ENCODE assay signal across 1 cellular context in the genomic region with DNA sequence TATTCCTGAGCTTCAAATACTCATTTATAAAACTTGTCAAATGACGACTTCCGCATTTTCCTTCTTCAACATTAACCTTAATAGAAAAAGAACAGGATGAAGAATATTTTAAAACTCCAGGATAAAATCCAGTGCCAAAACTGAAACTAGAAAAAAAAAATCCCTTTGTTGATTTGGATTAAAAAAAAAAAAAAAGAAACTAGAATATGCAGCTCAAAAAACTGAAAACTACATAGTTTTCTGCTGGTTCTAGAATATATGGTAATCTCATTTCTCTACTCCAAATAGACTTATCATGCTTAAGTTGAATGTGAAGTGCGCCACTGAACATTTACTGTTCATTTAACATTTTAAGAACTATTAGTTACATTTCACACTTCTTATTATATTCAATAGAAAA.
TF ChIP-seq lines count a peak whose summit lies in the region.

No MANE protein-coding gene starts in this region.

TF ChIP-seq in GM23338, 12 proteins besides CTCF, POLR2A, EP300 and RAD21 (continued from another document):
- TF ChIP-seq CREB1 (CRISPR knock-in tag; IDR thresholded peaks at IDR 0.05; ENCODE audit: low read depth) (no peak), EZH2phosphoT487 (IDR thresholded peaks at IDR 0.05; ENCODE audit: unreplicated experiment) (no peak), STAT1 (IDR thresholded peaks at IDR 0.05; ENCODE audit: unreplicated experiment) (no peak), NANOG (IDR thresholded peaks at IDR 0.05; ENCODE audit: borderline replicate concordance) (no peak)
- TF ChIP-seq, protein P1, sequence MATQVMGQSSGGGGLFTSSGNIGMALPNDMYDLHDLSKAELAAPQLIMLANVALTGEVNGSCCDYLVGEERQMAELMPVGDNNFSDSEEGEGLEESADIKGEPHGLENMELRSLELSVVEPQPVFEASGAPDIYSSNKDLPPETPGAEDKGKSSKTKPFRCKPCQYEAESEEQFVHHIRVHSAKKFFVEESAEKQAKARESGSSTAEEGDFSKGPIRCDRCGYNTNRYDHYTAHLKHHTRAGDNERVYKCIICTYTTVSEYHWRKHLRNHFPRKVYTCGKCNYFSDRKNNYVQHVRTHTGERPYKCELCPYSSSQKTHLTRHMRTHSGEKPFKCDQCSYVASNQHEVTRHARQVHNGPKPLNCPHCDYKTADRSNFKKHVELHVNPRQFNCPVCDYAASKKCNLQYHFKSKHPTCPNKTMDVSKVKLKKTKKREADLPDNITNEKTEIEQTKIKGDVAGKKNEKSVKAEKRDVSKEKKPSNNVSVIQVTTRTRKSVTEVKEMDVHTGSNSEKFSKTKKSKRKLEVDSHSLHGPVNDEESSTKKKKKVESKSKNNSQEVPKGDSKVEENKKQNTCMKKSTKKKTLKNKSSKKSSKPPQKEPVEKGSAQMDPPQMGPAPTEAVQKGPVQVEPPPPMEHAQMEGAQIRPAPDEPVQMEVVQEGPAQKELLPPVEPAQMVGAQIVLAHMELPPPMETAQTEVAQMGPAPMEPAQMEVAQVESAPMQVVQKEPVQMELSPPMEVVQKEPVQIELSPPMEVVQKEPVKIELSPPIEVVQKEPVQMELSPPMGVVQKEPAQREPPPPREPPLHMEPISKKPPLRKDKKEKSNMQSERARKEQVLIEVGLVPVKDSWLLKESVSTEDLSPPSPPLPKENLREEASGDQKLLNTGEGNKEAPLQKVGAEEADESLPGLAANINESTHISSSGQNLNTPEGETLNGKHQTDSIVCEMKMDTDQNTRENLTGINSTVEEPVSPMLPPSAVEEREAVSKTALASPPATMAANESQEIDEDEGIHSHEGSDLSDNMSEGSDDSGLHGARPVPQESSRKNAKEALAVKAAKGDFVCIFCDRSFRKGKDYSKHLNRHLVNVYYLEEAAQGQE (IDR thresholded peaks at IDR 0.05; ENCODE audit: unreplicated experiment): no peak
- TF ChIP-seq, protein P2, sequence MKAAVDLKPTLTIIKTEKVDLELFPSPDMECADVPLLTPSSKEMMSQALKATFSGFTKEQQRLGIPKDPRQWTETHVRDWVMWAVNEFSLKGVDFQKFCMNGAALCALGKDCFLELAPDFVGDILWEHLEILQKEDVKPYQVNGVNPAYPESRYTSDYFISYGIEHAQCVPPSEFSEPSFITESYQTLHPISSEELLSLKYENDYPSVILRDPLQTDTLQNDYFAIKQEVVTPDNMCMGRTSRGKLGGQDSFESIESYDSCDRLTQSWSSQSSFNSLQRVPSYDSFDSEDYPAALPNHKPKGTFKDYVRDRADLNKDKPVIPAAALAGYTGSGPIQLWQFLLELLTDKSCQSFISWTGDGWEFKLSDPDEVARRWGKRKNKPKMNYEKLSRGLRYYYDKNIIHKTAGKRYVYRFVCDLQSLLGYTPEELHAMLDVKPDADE (IDR thresholded peaks at IDR 0.05): no peak
